ENCODE assay signal across 8 cellular contexts in genomic region chr18:12837747-12838146, GRCh38. TPM values are rescaled to one million over a fixed set of nuclear protein-coding genes. Genes with fewer than 3 reads are reported as not detected.
DNase-seq lines count a peak whose midpoint lies in the region; ATAC-seq, FAIRE-seq and TF ChIP-seq lines count a peak whose summit lies in the region.

No MANE protein-coding gene starts in this region.

- peaks cover 47 to 65% (median 58%) of the 10 kb centered on the region in 11 experiments for H3K36me3 ChIP-seq in BLaER1 treated with 17β-estradiol and CSF1 and Interleukin-3, amounts not matched to agents 10 nM and 100 nM
- peaks cover 24% of the 10 kb centered on the region; the same call in 1 of the 2 replicates for H3K36me3 ChIP-seq in Karpas-422 (ENCODE audit: insufficient read depth, low read length)
- no peaks in the 10 kb centered on the region for H3K36me3 ChIP-seq in astrocyte (ENCODE audit: insufficient read depth, low read length)
- H3K36me3 ChIP-seq in mesenchymal stem cell (ENCODE audit: control insufficient read depth in 1 of 2, insufficient read depth in 2 of 2, low read depth in 1 of 2, low read length in 2 of 2): peaks cover 2 to 11% of the 10 kb centered on the region in 2 experiments
- H3K36me3 ChIP-seq in MG63: peaks cover 3% of the 10 kb centered on the region; the same call in 1 of the 2 replicates

- peaks cover 37 to 92% (median 50%) of the 10 kb centered on the region in 10 experiments for H3K4me1 ChIP-seq in BLaER1 treated with 17β-estradiol and CSF1 and Interleukin-3, amounts not matched to agents 10 nM and 100 nM
- H3K4me1 ChIP-seq in Karpas-422 (ENCODE audit: low read length): peaks cover 49% of the 10 kb centered on the region
- peaks cover 6% of the 10 kb centered on the region for H3K4me1 ChIP-seq in astrocyte (ENCODE audit: insufficient read depth, low read length)
- peaks cover 4% of the 10 kb centered on the region for H3K4me1 ChIP-seq in mesenchymal stem cell (ENCODE audit: control insufficient read depth, insufficient read depth, low read depth, low read length)

- in situ Hi-C loops in GM13976 (cut with MboI; ENCODE audit: low sequenced_read_pairs, unreplicated experiment): no loop called here

- H3K18ac ChIP-seq in mesenchymal stem cell (ENCODE audit: low read depth in 1 of 2, low read length in 2 of 2): no peak overlapping the region

- H3K9me3 Mint-ChIP-seq in astrocyte (ENCODE audit: unreplicated experiment): no peaks in the 10 kb centered on the region

- no peak overlapping the region for H2AFZ ChIP-seq in Karpas-422 (ENCODE audit: low read length)
- no peak overlapping the region for H2AFZ ChIP-seq in astrocyte (ENCODE audit: low read depth, low read length)
- no peak overlapping the region for H2AFZ ChIP-seq in mesenchymal stem cell (ENCODE audit: low read depth, low read length)

- no peak overlapping the region for H4K91ac ChIP-seq in mesenchymal stem cell (ENCODE audit: low read length)

- peak overlapping the region; percentile 88 for H3K27ac Mint-ChIP-seq in astrocyte (ENCODE audit: unreplicated experiment)

- no peaks in the 10 kb centered on the region for H3K27me3 ChIP-seq in BLaER1 treated with 17β-estradiol and CSF1 and Interleukin-3, amounts not matched to agents 10 nM and 100 nM
- H3K27me3 ChIP-seq in Karpas-422 (ENCODE audit: low read length) (no peaks in the 10 kb centered on the region), astrocyte (ENCODE audit: insufficient read depth, low read length) (no peaks in the 10 kb centered on the region), mesenchymal stem cell (ENCODE audit: control insufficient read depth in 1 of 2, insufficient read depth in 1 of 2, low read length in 2 of 2) (no peaks in the 10 kb centered on the region), MG63 (no peaks in the 10 kb centered on the region)

- no peak for DNase-seq in Karpas-422
- peak; percentile 24 for DNase-seq in astrocyte (ENCODE audit: low read depth)
- DNase-seq in mesenchymal stem cell: peak; percentile 56
- DNase-seq in MG63: no peak
- DNase-seq in NCI-H82 (lab: John Stamatoyannopoulos, UW): no peak
- no peak for DNase-seq in GM13976 (ENCODE audit: low spot score)

- no peaks in the 10 kb centered on the region for H3K27me3 Mint-ChIP-seq in astrocyte (ENCODE audit: low read depth, unreplicated experiment)

- H3K4ac ChIP-seq in mesenchymal stem cell (ENCODE audit: low read depth in 1 of 2, low read length in 2 of 2): no peak overlapping the region

- H4K8ac ChIP-seq in mesenchymal stem cell (ENCODE audit: low read length): no peak overlapping the region

- no peak overlapping the region for H3K23ac ChIP-seq in mesenchymal stem cell (ENCODE audit: low read length in 2 of 2)

- H3K9me2 ChIP-seq in Karpas-422 (replicated peaks; ENCODE audit: insufficient read depth, low read length): no peaks in the 10 kb centered on the region

- H3K79me2 ChIP-seq in Karpas-422 (ENCODE audit: low read length): peaks cover 88% of the 10 kb centered on the region
- peaks cover 22% of the 10 kb centered on the region for H3K79me2 ChIP-seq in astrocyte (ENCODE audit: insufficient read depth, low read length)

- no peak overlapping the region for H3K14ac ChIP-seq in mesenchymal stem cell (ENCODE audit: low read length in 2 of 2)

- peak; percentile 17 for FAIRE-seq in astrocyte (lab: Jason Lieb, UNC)

- H3K27ac ChIP-seq in BLaER1 treated with 17β-estradiol and CSF1 and Interleukin-3, amounts not matched to agents 10 nM and 100 nM: peak overlapping the region; percentile 92 to 100 (median 98)
- H3K27ac ChIP-seq in Karpas-422 (ENCODE audit: low read length): peak overlapping the region; percentile 83
- H3K27ac ChIP-seq in astrocyte (ENCODE audit: low read depth, low read length): peak overlapping the region; percentile 40
- peak overlapping the region; percentile 41 for H3K27ac ChIP-seq in mesenchymal stem cell (ENCODE audit: low read length, poor library complexity, severe bottlenecking)

- peaks cover 21% of the 10 kb centered on the region for H3K79me1 ChIP-seq in mesenchymal stem cell (replicated peaks; ENCODE audit: low read length, poor library complexity, severe bottlenecking)

- H2BK5ac ChIP-seq in mesenchymal stem cell (ENCODE audit: low read depth, low read length, poor library complexity, severe bottlenecking): no peak overlapping the region

- peaks cover 0 to 18% (median 0%) of the 10 kb centered on the region in 11 experiments; a peak in 7 of 22 replicates for H3K9me3 ChIP-seq in BLaER1 treated with 17β-estradiol and CSF1 and Interleukin-3, amounts not matched to agents 10 nM and 100 nM (replicated peaks in 1 of 11)
- no peaks in the 10 kb centered on the region for H3K9me3 ChIP-seq in Karpas-422 (ENCODE audit: low read length)
- H3K9me3 ChIP-seq in astrocyte (ENCODE audit: insufficient read depth, low read depth, low read length): no peaks in the 10 kb centered on the region
- no peaks in the 10 kb centered on the region for H3K9me3 ChIP-seq in mesenchymal stem cell (ENCODE audit: control insufficient read depth, low read length)
- no peaks in the 10 kb centered on the region for H3K9me3 ChIP-seq in MG63

- H3K9ac ChIP-seq in BLaER1 treated with 17β-estradiol and CSF1 and Interleukin-3, amounts not matched to agents 10 nM and 100 nM: peak overlapping the region in 10 of 11 experiments; percentile 66 to 98 (median 84); a peak in 18 of 22 replicates
- H3K9ac ChIP-seq in Karpas-422 (ENCODE audit: low read length) (no peak overlapping the region), astrocyte (ENCODE audit: low read length) (peak overlapping the region; percentile 29), mesenchymal stem cell (ENCODE audit: low read length) (peak overlapping the region; percentile 86)

- no peak overlapping the region for H2BK12ac ChIP-seq in mesenchymal stem cell (ENCODE audit: low read length in 2 of 2)

- no peak overlapping the region for H3K4me3 Mint-ChIP-seq in astrocyte (ENCODE audit: unreplicated experiment)

- H3K4me2 ChIP-seq in BLaER1 treated with 17β-estradiol and CSF1 and Interleukin-3, amounts not matched to agents 10 nM and 100 nM: peak overlapping the region; percentile 78 to 99 (median 86); a peak in 21 of 22 replicates
- H3K4me2 ChIP-seq in Karpas-422 (ENCODE audit: low read depth, low read length, poor library complexity, severe bottlenecking) (peak overlapping the region; percentile 71), astrocyte (ENCODE audit: low read length) (peak overlapping the region; percentile 74), mesenchymal stem cell (ENCODE audit: low read length, poor library complexity, severe bottlenecking) (no peak overlapping the region)

- H3K4me3 ChIP-seq in BLaER1 treated with 17β-estradiol and CSF1 and Interleukin-3, amounts not matched to agents 10 nM and 100 nM: peak overlapping the region in 7 of 10 experiments; percentile 32 to 54 (median 37); a peak in 9 of 20 replicates
- 0 out of 2 replicates have a peak overlapping the region, but pooled peaks have one; percentile 39 for H3K4me3 ChIP-seq in Karpas-422 (ENCODE audit: low read length)
- no peak overlapping the region for H3K4me3 ChIP-seq in astrocyte (ENCODE audit: insufficient read depth, low read depth, low read length)
- H3K4me3 ChIP-seq in mesenchymal stem cell (ENCODE audit: insufficient read depth in 1 of 2, low read depth in 1 of 2, low read length in 2 of 2): peak overlapping the region in 1 of 2 experiments; percentile 16
- no peak overlapping the region for H3K4me3 ChIP-seq in MG63

- H2BK15ac ChIP-seq in mesenchymal stem cell (ENCODE audit: low read depth, poor library complexity, severe bottlenecking): no peak overlapping the region

- no peak overlapping the region for H2BK120ac ChIP-seq in mesenchymal stem cell (ENCODE audit: low read depth, low read length)

- H3K4me1 Mint-ChIP-seq in astrocyte (ENCODE audit: low read depth, unreplicated experiment): peaks cover 21% of the 10 kb centered on the region

- ATAC-seq in GM21423 (IDR thresholded peaks at IDR 0.05; ENCODE audit: unreplicated experiment): no peak

- TF ChIP-seq CTCF in astrocyte (IDR thresholded peaks at IDR 0.05; ENCODE audit: insufficient read depth, low read depth, low read length) (no peak), GM13976 (IDR thresholded peaks at IDR 0.05; ENCODE audit: borderline replicate concordance, control extremely low read depth, extremely low read depth, insufficient read depth, missing control alignments) (no peak)

- peaks cover 6% of the 10 kb centered on the region for H3K36me3 Mint-ChIP-seq in astrocyte (ENCODE audit: low read depth, unreplicated experiment)

- no peaks in the 10 kb centered on the region for H4K20me1 ChIP-seq in BLaER1 treated with 17β-estradiol and CSF1 and Interleukin-3, amounts not matched to agents 10 nM and 100 nM
- H4K20me1 ChIP-seq in Karpas-422 (ENCODE audit: insufficient read depth, low read depth, low read length) (peaks cover 37% of the 10 kb centered on the region), astrocyte (ENCODE audit: insufficient read depth, low read length) (peaks cover 4% of the 10 kb centered on the region)

- H2AK5ac ChIP-seq in mesenchymal stem cell (ENCODE audit: low read length, severe bottlenecking): no peak overlapping the region

RNA-seq across cellular contexts. Expression of gene PTPN2, which starts 46.3 kb away (rescaled TPM):
- 72.2 and 85.2 TPM in 2 replicates for total RNA-seq in Karpas-422 (2014; rRNA removed; shearing (Covaris generic); ENCODE audit: low replicate concordance)
- total RNA-seq in astrocyte: 20.2 and 25.9 TPM in 2 replicates
- polyA plus RNA-seq in mesenchymal stem cell (2013, experiment 1 of 2): 18.4 TPM
- polyA plus RNA-seq in mesenchymal stem cell (2013, experiment 2 of 2): 16.9 TPM
- 23.3 and 25.1 TPM in 2 replicates for total RNA-seq in MG63 (2014; rRNA removed; shearing (Covaris generic); ENCODE audit: low replicate concordance)

Comparison
In these comparisons a context has a peak if more than half of its experiments do, and no peak if none do; other contexts are left out.
1. H3K27ac ChIP-seq: peak in every context shown above with its lines; median percentile 98 in BLaER1 treated with 17β-estradiol and CSF1 and Interleukin-3, amounts not matched to agents 10 nM and 100 nM; 83 in Karpas-422; 41 in mesenchymal stem cell; 40 in astrocyte.
2. H3K4me3 ChIP-seq: peak in BLaER1 treated with 17β-estradiol and CSF1 and Interleukin-3, amounts not matched to agents 10 nM and 100 nM (7 of 10) and Karpas-422 (single experiment); none in astrocyte (single experiment) and MG63 (single experiment).
3. DNase-seq: peak in astrocyte (single experiment) and mesenchymal stem cell (single experiment); none in Karpas-422 (single experiment), MG63 (single experiment), NCI-H82 (single experiment) and GM13976 (single experiment).